In genomic region chr16:30113031-30113710, GRCh38 we compare ENCODE assay signal across 2 cellular contexts.
A peak's percentile ranks its signal among the peaks of the same experiment; 100 is the strongest.
TF ChIP-seq lines count a peak whose summit lies in the region.

Gene GDPD3, minus strand, starts transcription at chr16:30113537. Its CDS starts 59 bp downstream, at chr16:30113478.

TF ChIP-seq in A549, 52 proteins besides CTCF, POLR2A, EP300 and RAD21 (continued from another document):
- no peak for TF ChIP-seq NPAS2 (CRISPR knock-in tag; IDR thresholded peaks at IDR 0.05; ENCODE audit: borderline replicate concordance)
- TF ChIP-seq CEBPB (IDR thresholded peaks at IDR 0.05): no peak
- no peak for TF ChIP-seq TFCP2L1 (CRISPR knock-in tag; IDR thresholded peaks at IDR 0.05)
- no peak for TF ChIP-seq RNF2 (IDR thresholded peaks at IDR 0.05; ENCODE audit: borderline replicate concordance, low read depth)
- TF ChIP-seq JUNB (IDR thresholded peaks at IDR 0.05): no peak
- TF ChIP-seq EHF (CRISPR knock-in tag; IDR thresholded peaks at IDR 0.05): no peak
- no peak for TF ChIP-seq ESRRA (IDR thresholded peaks at IDR 0.05; ENCODE audit: borderline replicate concordance, low read length)
- no peak for TF ChIP-seq KDM5A (IDR thresholded peaks at IDR 0.05)
- TF ChIP-seq SREBF2 (IDR thresholded peaks at IDR 0.05): no peak
- TF ChIP-seq GATA3 (IDR thresholded peaks at IDR 0.05; ENCODE audit: borderline replicate concordance): no peak
- no peak for TF ChIP-seq HEYL (CRISPR knock-in tag; IDR thresholded peaks at IDR 0.05)
- no peak for TF ChIP-seq RFX5 (IDR thresholded peaks at IDR 0.05)

TF ChIP-seq in K562, 482 proteins besides CTCF, POLR2A, EP300 and RAD21 (continued from another document and continues in another):
- no peak for TF ChIP-seq BCLAF1 (IDR thresholded peaks at IDR 0.05; ENCODE audit: borderline replicate concordance in 1 of 2, control insufficient read depth in 1 of 2, low read depth in 2 of 2, low read length in 1 of 2)
- TF ChIP-seq SMARCA5 (IDR thresholded peaks at IDR 0.05): peak; percentile 75
- no peak for TF ChIP-seq CSDE1 (IDR thresholded peaks at IDR 0.05)
- TF ChIP-seq ZNF586 (CRISPR knock-in tag; conservative IDR thresholded peaks at IDR 0.05): no peak
- TF ChIP-seq ATF7 (IDR thresholded peaks at IDR 0.05): no peak
- no peak for TF ChIP-seq ZBTB7A (IDR thresholded peaks at IDR 0.05; ENCODE audit: borderline replicate concordance, control insufficient read depth, low read depth, low read length)
- peak in 1 of 2 experiments; percentile 2 for TF ChIP-seq E2F6 (IDR thresholded peaks at IDR 0.05; ENCODE audit: borderline replicate concordance in 1 of 2, extremely low read depth in 1 of 2, insufficient read depth in 1 of 2, insufficient read length in 1 of 2, low read depth in 1 of 2, low read length in 1 of 2, poor library complexity in 1 of 2, severe bottlenecking in 1 of 2)
- TF ChIP-seq U2AF2 (optimal IDR thresholded peaks at IDR 0.05; ENCODE audit: low read depth, low read length): no peak
- TF ChIP-seq ZNF217 (CRISPR knock-in tag; IDR thresholded peaks at IDR 0.05): no peak
- no peak for TF ChIP-seq ATF1 (CRISPR knock-in tag; IDR thresholded peaks at IDR 0.05)
- TF ChIP-seq ATF1 (tag; IDR thresholded peaks at IDR 0.05): 0 out of 2 replicates have a peak, but pooled peaks have one; percentile 7
- TF ChIP-seq ZSCAN29 (IDR thresholded peaks at IDR 0.05): no peak
- TF ChIP-seq YBX1 (IDR thresholded peaks at IDR 0.05): no peak
- TF ChIP-seq ETS2 (tag; IDR thresholded peaks at IDR 0.05; ENCODE audit: borderline replicate concordance, poor library complexity, severe bottlenecking): no peak
- no peak for TF ChIP-seq KDM1A (IDR thresholded peaks at IDR 0.05)
- no peak for TF ChIP-seq MAX (CRISPR knock-in tag; IDR thresholded peaks at IDR 0.05)
- no peak for TF ChIP-seq ZMIZ1 (IDR thresholded peaks at IDR 0.05; ENCODE audit: low read depth in 2 of 2, low read length in 2 of 2)
- no peak for TF ChIP-seq ZNF184 (CRISPR knock-in tag; IDR thresholded peaks at IDR 0.05)
- TF ChIP-seq ZNF384 (IDR thresholded peaks at IDR 0.05; ENCODE audit: low read depth, low read length): no peak
- TF ChIP-seq ETV1 (tag; conservative IDR thresholded peaks at IDR 0.05; ENCODE audit: low read depth): no peak; the same call in 1 of the 2 replicates
- TF ChIP-seq HDAC6 (IDR thresholded peaks at IDR 0.05; ENCODE audit: low read depth, low read length): no peak
- TF ChIP-seq CHD2 (IDR thresholded peaks at IDR 0.05; ENCODE audit: low read depth, low read length): no peak
- peak; percentile 17; the same call in 1 of the 2 replicates for TF ChIP-seq PHF8 (IDR thresholded peaks at IDR 0.05; ENCODE audit: borderline replicate concordance, low read length)
- TF ChIP-seq ZFP30 (CRISPR knock-in tag; IDR thresholded peaks at IDR 0.05; ENCODE audit: borderline replicate concordance): no peak
- no peak for TF ChIP-seq PTRF (tag; IDR thresholded peaks at IDR 0.05)
- TF ChIP-seq NFIC (IDR thresholded peaks at IDR 0.05): peak; percentile 97
- no peak for TF ChIP-seq ZNF561 (CRISPR knock-in tag; conservative IDR thresholded peaks at IDR 0.05)
- no peak for TF ChIP-seq ZNF232 (CRISPR knock-in tag; IDR thresholded peaks at IDR 0.05)
- no peak for TF ChIP-seq RB1 (IDR thresholded peaks at IDR 0.05; ENCODE audit: low read depth)
- TF ChIP-seq ZKSCAN3 (CRISPR knock-in tag; IDR thresholded peaks at IDR 0.05): no peak
- peak; percentile 21 for TF ChIP-seq TBP (optimal IDR thresholded peaks at IDR 0.05; ENCODE audit: low read depth, low read length)
- no peak for TF ChIP-seq STAT5A (IDR thresholded peaks at IDR 0.05; ENCODE audit: borderline replicate concordance, low read length)
- no peak for TF ChIP-seq NR2C1 (IDR thresholded peaks at IDR 0.05)
- no peak for TF ChIP-seq NR2C1 (tag; IDR thresholded peaks at IDR 0.05)
- no peak for TF ChIP-seq ZNF507 (tag; conservative IDR thresholded peaks at IDR 0.05)
- TF ChIP-seq NKRF (IDR thresholded peaks at IDR 0.05; ENCODE audit: borderline replicate concordance): no peak
- TF ChIP-seq SAP30 (IDR thresholded peaks at IDR 0.05; ENCODE audit: borderline replicate concordance, insufficient read depth, low read depth, low read length, poor library complexity, severe bottlenecking): peak; percentile 36
- TF ChIP-seq ASH1L (IDR thresholded peaks at IDR 0.05; ENCODE audit: borderline replicate concordance, low read depth, partially characterized antibody): no peak
- no peak for TF ChIP-seq CREB3L1 (IDR thresholded peaks at IDR 0.05; ENCODE audit: borderline replicate concordance, low read depth)
- TF ChIP-seq TFAP4 (CRISPR knock-in tag; IDR thresholded peaks at IDR 0.05; ENCODE audit: borderline replicate concordance): peak; percentile 43; the same call in 1 of the 2 replicates
- TF ChIP-seq NFRKB (IDR thresholded peaks at IDR 0.05; ENCODE audit: low read depth): no peak
- TF ChIP-seq NCOR1 (IDR thresholded peaks at IDR 0.05): no peak
- no peak for TF ChIP-seq ZNF644 (tag; IDR thresholded peaks at IDR 0.05; ENCODE audit: low read depth)
- no peak for TF ChIP-seq PCBP2 (IDR thresholded peaks at IDR 0.05; ENCODE audit: low read depth, low read length, poor library complexity, severe bottlenecking)
- TF ChIP-seq RBFOX2 (IDR thresholded peaks at IDR 0.05; ENCODE audit: low read depth, low read length): peak; percentile 44; the same call in 1 of the 2 replicates
- TF ChIP-seq NONO (IDR thresholded peaks at IDR 0.05; ENCODE audit: low read depth in 2 of 2, low read length in 1 of 2): no peak
- TF ChIP-seq ZFP1 (CRISPR knock-in tag; IDR thresholded peaks at IDR 0.05): no peak
- TF ChIP-seq CXXC5 (CRISPR knock-in tag; IDR thresholded peaks at IDR 0.05): no peak
- no peak for TF ChIP-seq ZNF24 (IDR thresholded peaks at IDR 0.05)
- no peak for TF ChIP-seq SETDB1 (IDR thresholded peaks at IDR 0.05; ENCODE audit: low read length)
- no peak for TF ChIP-seq BRF2 (IDR thresholded peaks at IDR 0.05; ENCODE audit: borderline replicate concordance, insufficient read depth, insufficient read length)
- TF ChIP-seq ILF3 (IDR thresholded peaks at IDR 0.05; ENCODE audit: borderline replicate concordance): no peak
- TF ChIP-seq PHB2 (IDR thresholded peaks at IDR 0.05; ENCODE audit: low read depth): no peak
- TF ChIP-seq ZNF76 (CRISPR knock-in tag; IDR thresholded peaks at IDR 0.05; ENCODE audit: borderline replicate concordance): no peak
- 0 out of 2 replicates have a peak, but pooled peaks have one; percentile 12 for TF ChIP-seq ZKSCAN1 (IDR thresholded peaks at IDR 0.05; ENCODE audit: low read depth, low read length)
- peak; percentile 33 for TF ChIP-seq POLR2B (IDR thresholded peaks at IDR 0.05; ENCODE audit: low read depth, partially characterized antibody)
- TF ChIP-seq ZNF316 (IDR thresholded peaks at IDR 0.05): no peak
- TF ChIP-seq HMG20B (CRISPR knock-in tag; IDR thresholded peaks at IDR 0.05): no peak
- no peak for TF ChIP-seq HMGN3 (IDR thresholded peaks at IDR 0.05; ENCODE audit: borderline replicate concordance, extremely low read depth, insufficient read length, low read depth, low read length)
- TF ChIP-seq ARHGAP35 (IDR thresholded peaks at IDR 0.05; ENCODE audit: partially characterized antibody): peak; percentile 37
- TF ChIP-seq POU5F1 (IDR thresholded peaks at IDR 0.05; ENCODE audit: borderline replicate concordance, low read depth, low read length, partially characterized antibody): no peak
- no peak for TF ChIP-seq SMARCB1 (IDR thresholded peaks at IDR 0.05; ENCODE audit: insufficient read length, low read depth)
- TF ChIP-seq PCBP1 (IDR thresholded peaks at IDR 0.05; ENCODE audit: low read depth, low read length, poor library complexity, severe bottlenecking): peak; percentile 15
- TF ChIP-seq ZNF830 (CRISPR knock-in tag; IDR thresholded peaks at IDR 0.05): no peak
